In genomic region chr2:238652771-238653157, GRCh38 we compare ENCODE assay signal across 29 cellular contexts.
"Had no signal": no experiment of that assay in that cellular context is flagged by ENCODE, and none has a peak within 500 bp of the region (broad histone marks: within the 10 kb centered on the region; RNA-seq: fewer than 3 reads in every experiment).

No MANE protein-coding gene starts in this region.

- H3K4me1 ChIP-seq: SJCRH30 had no signal

- H3K4me2 ChIP-seq: KMS-11 had no signal

- H3K27me3 ChIP-seq: brain microvascular endothelial cell, SJCRH30 had no signal

- H3K4me1 Mint-ChIP-seq: activated CD4-positive, alpha-beta T cell treated with anti-CD3 and anti-CD28 coated beads, Interleukin-2, amount 10 ng/mL, durations not matched to agents 24 days and 14 days; activated naive CD8-positive, alpha-beta T cell treated with anti-CD3 and anti-CD28 coated beads for 36 hours; activated T-helper 17 cell treated with anti-CD3 and anti-CD28 coated beads, Interleukin-2, amount 50 U/mL, for 72 hours had no signal

- H3K27ac ChIP-seq: brain microvascular endothelial cell, KMS-11, SJCRH30, SK-N-MC had no signal

- H3K36me3 ChIP-seq: brain microvascular endothelial cell, SJCRH30 had no signal

- H3K27me3 Mint-ChIP-seq: activated naive CD8-positive, alpha-beta T cell treated with anti-CD3 and anti-CD28 coated beads for 36 hours had no signal

- H3K27ac Mint-ChIP-seq: activated CD4-positive, alpha-beta T cell treated with anti-CD3 and anti-CD28 coated beads, Interleukin-2, amount 10 ng/mL, durations not matched to agents 24 days and 14 days; activated CD8-positive, alpha-beta T cell treated with anti-CD3 and anti-CD28 coated beads for 36 hours; activated naive CD8-positive, alpha-beta T cell treated with anti-CD3 and anti-CD28 coated beads for 36 hours; activated T-cell treated with anti-CD3 and anti-CD28 coated beads, Interleukin-2, amount 50 U/mL, for 72 hours; activated T-helper 17 cell treated with anti-CD3 and anti-CD28 coated beads, Interleukin-2, amount 50 U/mL, for 72 hours; T-helper 1 cell treated with Interleukin-12 subunit alpha and Interleukin-12 subunit beta and Interleukin-4 antibody, amounts not matched to agents 30 μg/mL and 1 μg/mL, for 36 hours; T-helper 2 cell treated with Interferon-gamma antibody and Interleukin-4, amounts not matched to agents 5 μg/mL and 100 μg/mL, for 36 hours had no signal

- H3K36me3 Mint-ChIP-seq: activated naive CD8-positive, alpha-beta T cell treated with anti-CD3 and anti-CD28 coated beads for 36 hours had no signal

- H3K9me3 ChIP-seq: SJCRH30 had no signal

- H3K9ac ChIP-seq: KMS-11 had no signal

- ATAC-seq: activated CD8-positive, alpha-beta T cell treated with anti-CD3 and anti-CD28 coated beads for 36 hours; activated T-cell treated with anti-CD3 and anti-CD28 coated beads, Interleukin-2, amount 50 U/mL, for 72 hours; activated T-helper 17 cell treated with anti-CD3 and anti-CD28 coated beads, Interleukin-2, amount 50 U/mL, for 72 hours; Panc1 had no signal

- H3K9me3 Mint-ChIP-seq: activated CD4-positive, alpha-beta T cell treated with anti-CD3 and anti-CD28 coated beads, Interleukin-2, amount 10 ng/mL, durations not matched to agents 24 days and 14 days; activated CD8-positive, alpha-beta T cell treated with anti-CD3 and anti-CD28 coated beads for 36 hours; activated naive CD8-positive, alpha-beta T cell treated with anti-CD3 and anti-CD28 coated beads for 36 hours; activated T-cell treated with anti-CD3 and anti-CD28 coated beads, Interleukin-2, amount 50 U/mL, for 72 hours; activated T-helper 17 cell treated with anti-CD3 and anti-CD28 coated beads, Interleukin-2, amount 50 U/mL, for 72 hours; T-helper 1 cell treated with Interleukin-12 subunit alpha and Interleukin-12 subunit beta and Interleukin-4 antibody, amounts not matched to agents 30 μg/mL and 1 μg/mL, for 36 hours; T-helper 2 cell treated with Interferon-gamma antibody and Interleukin-4, amounts not matched to agents 5 μg/mL and 100 μg/mL, for 36 hours had no signal

- H3K4me3 Mint-ChIP-seq: activated CD4-positive, alpha-beta T cell treated with anti-CD3 and anti-CD28 coated beads, Interleukin-2, amount 10 ng/mL, durations not matched to agents 24 days and 14 days; activated CD8-positive, alpha-beta T cell treated with anti-CD3 and anti-CD28 coated beads for 36 hours; activated naive CD8-positive, alpha-beta T cell treated with anti-CD3 and anti-CD28 coated beads for 36 hours; activated T-cell treated with anti-CD3 and anti-CD28 coated beads, Interleukin-2, amount 50 U/mL, for 72 hours; activated T-helper 17 cell treated with anti-CD3 and anti-CD28 coated beads, Interleukin-2, amount 50 U/mL, for 72 hours; T-helper 1 cell treated with Interleukin-12 subunit alpha and Interleukin-12 subunit beta and Interleukin-4 antibody, amounts not matched to agents 30 μg/mL and 1 μg/mL, for 36 hours; T-helper 2 cell treated with Interferon-gamma antibody and Interleukin-4, amounts not matched to agents 5 μg/mL and 100 μg/mL, for 36 hours had no signal

- H3K4me3 ChIP-seq: SJCRH30, SK-N-MC had no signal

- DNase-seq: activated CD4-positive, alpha-beta T cell treated with anti-CD3 and anti-CD28 coated beads, Interleukin-2, amount 10 ng/mL, durations not matched to agents 24 days and 14 days; activated CD4-positive, alpha-beta T cell treated with anti-CD3 and anti-CD28 coated beads, Interleukin-2, amount 50 U/mL, for 4 hours; activated CD8-positive, alpha-beta T cell treated with anti-CD3 and anti-CD28 coated beads for 36 hours; activated effector memory CD4-positive, alpha-beta T cell treated with anti-CD3 and anti-CD28 coated beads, Interleukin-2, amount 50 U/mL, for 16 hours; activated naive CD4-positive, alpha-beta T cell; activated naive CD4-positive, alpha-beta T cell treated with anti-CD3 and anti-CD28 coated beads, Interleukin-2, amount 50 U/mL, for 16 hours; activated naive CD8-positive, alpha-beta T cell treated with anti-CD3 and anti-CD28 coated beads for 36 hours; activated T-cell treated with anti-CD3 and anti-CD28 coated beads, Interleukin-2, amount 50 U/mL, for 1 hour; activated T-cell treated with anti-CD3 and anti-CD28 coated beads, Interleukin-2, amount 50 U/mL, for 72 hours; amniotic stem cell; aorta; brain microvascular endothelial cell; central memory CD4-positive, alpha-beta T cell; MM.1S; MV-4-11; NCI-H1092; NCI-H1436 treated with DMSO at 0.1 percent for 48 hours; NCI-H1694 treated with DMSO at 0.1 percent for 48 hours; NCI-H2029; NCI-H345; NCI-H524 treated with DMSO at 0.1 percent for 48 hours; SHP77 had no signal
